In genomic region chr21:9750341-9751086, GRCh38 we compare ENCODE assay signal across 18 cellular contexts.
"Had no signal": no experiment of that assay in that cellular context is flagged by ENCODE, and none has a peak within 500 bp of the region (broad histone marks: within the 10 kb centered on the region; RNA-seq: fewer than 3 reads in every experiment).

No MANE protein-coding gene starts in this region.

- ATAC-seq: activated CD4-positive, alpha-beta T cell treated with anti-CD3 and anti-CD28 coated beads for 36 hours; gastrocnemius medialis; naive thymus-derived CD8-positive, alpha-beta T cell; WTC11 had no signal

- H3K27ac ChIP-seq: gastrocnemius medialis, heart left ventricle, left ventricle myocardium inferior, tibial nerve, vagina had no signal

- H3K27me3 ChIP-seq: gastrocnemius medialis, tibial nerve, vagina had no signal

- H3K36me3 ChIP-seq: gastrocnemius medialis, heart left ventricle, left ventricle myocardium inferior, tibial nerve, vagina had no signal

- H3K9me3 ChIP-seq: gastrocnemius medialis, left ventricle myocardium inferior, vagina had no signal

- H3K4me1 ChIP-seq: gastrocnemius medialis, heart left ventricle, left ventricle myocardium inferior, tibial nerve, vagina had no signal

- H3K4me3 ChIP-seq: gastrocnemius medialis, heart left ventricle, left ventricle myocardium inferior, tibial nerve, vagina had no signal

- DNase-seq: activated CD4-positive, alpha-beta T cell treated with anti-CD3 and anti-CD28 coated beads for 36 hours; activated CD4-positive, alpha-beta T cell treated with anti-CD3 and anti-CD28 coated beads, Interleukin-2, amount 50 U/mL, for 48 hours; activated gamma-delta T cell treated with Interleukin-2 at 50 U/mL for 16 hours; gastrocnemius medialis; heart left ventricle; immature natural killer cell; kidney glomerular epithelial cell; left ventricle myocardium inferior; naive thymus-derived CD8-positive, alpha-beta T cell; posterior cingulate gyrus; retina; stimulated activated CD4-positive, alpha-beta T cell treated with anti-CD3 and anti-CD28 coated beads, Interleukin-12 subunit alpha, Interleukin-12 subunit beta, amount 100 ng/mL, for 4 hours; stimulated activated CD4-positive, alpha-beta T cell treated with anti-CD3 and anti-CD28 coated beads, Interleukin-1b, Interleukin-23, amount 100 ng/mL, for 48 hours; stimulated activated CD8-positive, alpha-beta memory T cell treated with anti-CD3 and anti-CD28 coated beads, Interleukin-4, amount 100 ng/mL, for 48 hours; stimulated activated naive CD8-positive, alpha-beta T cell treated with anti-CD3 and anti-CD28 coated beads, Interleukin-15, Interleukin-2, amounts not matched to agents 100 U/mL and 50 U/mL, for 24 hours had no signal
